27 cellular contexts compared by ENCODE assay signal in the genomic region with DNA sequence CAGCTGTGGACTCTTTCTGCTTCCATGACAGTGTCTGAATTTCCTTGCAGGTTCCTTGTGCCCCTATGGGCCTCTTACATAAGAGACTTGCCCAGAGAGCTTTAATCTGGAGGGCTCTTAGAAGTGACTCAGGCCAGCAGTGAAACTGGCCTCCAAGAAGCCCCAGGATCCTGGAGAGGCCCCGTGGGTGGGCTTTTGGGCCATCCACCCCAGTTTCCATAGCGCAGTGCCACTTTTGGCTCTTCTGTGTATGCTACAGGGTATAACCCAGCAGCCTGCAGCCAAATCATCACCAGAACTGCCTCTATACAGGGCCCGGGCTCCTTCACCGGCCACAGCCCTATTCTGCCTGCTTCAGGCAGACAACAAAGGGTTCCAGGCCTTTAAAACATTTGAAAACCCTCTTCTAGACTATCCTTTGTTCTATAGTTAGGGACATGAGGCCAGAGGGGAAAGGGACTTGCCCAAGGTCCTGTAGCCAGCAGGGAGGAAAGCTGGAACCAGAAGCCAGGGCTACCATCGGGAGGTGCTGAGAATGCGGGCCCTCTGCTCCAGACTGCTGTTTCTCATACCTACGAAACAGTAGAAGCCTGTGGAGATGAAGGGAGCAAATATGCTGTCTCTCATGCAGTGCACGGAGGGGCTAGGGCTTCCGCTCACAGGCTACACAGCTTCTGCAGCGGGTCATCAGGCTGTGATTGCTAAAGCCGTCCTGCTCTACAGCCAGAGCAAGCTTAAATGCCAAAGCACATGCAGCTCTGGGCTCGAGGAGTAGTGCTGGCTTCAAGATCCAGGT. TPM values are rescaled to one million over a fixed set of nuclear protein-coding genes. Genes with fewer than 3 reads are reported as not detected.
DNase-seq lines count a peak whose midpoint lies in the region; ATAC-seq, FAIRE-seq and TF ChIP-seq lines count a peak whose summit lies in the region.
"Had no signal": no experiment of that assay in that cellular context is flagged by ENCODE, and none has a peak within 500 bp of the region (broad histone marks: within the 10 kb centered on the region; RNA-seq: fewer than 3 reads in every experiment).

No MANE protein-coding gene starts in this region.

- TF ChIP-seq POLR2A in sigmoid colon (IDR thresholded peaks at IDR 0.05) (no peak), uterus (IDR thresholded peaks at IDR 0.05) (no peak), H54 (IDR thresholded peaks at IDR 0.05; ENCODE audit: low read depth, low read length) (no peak)

- peak in 1 of 8 donors; percentile 19 for ATAC-seq in heart right ventricle
- no peak for ATAC-seq in GM21515 (IDR thresholded peaks at IDR 0.05; ENCODE audit: unreplicated experiment)
- ATAC-seq: activated T-helper 17 cell treated with anti-CD3 and anti-CD28 coated beads, Interleukin-2, amount 50 U/mL, for 72 hours; foreskin keratinocyte; GM12878; HepG2; stimulated activated memory B cell treated with anti-CD40 and anti-IgM and Interleukin-4, amounts not matched to agents 10 μg/mL and 1 μg/mL and 100 μg/mL, for 72 hours had no signal

- intact Hi-C loops in heart right ventricle (cut with DNase I): no loop called here
- intact Hi-C loops in cardiac septum (cut with DNase I): no loop called here
- intact Hi-C loops in kidney (cut with DNase I): no loop called here
- intact Hi-C loops in sigmoid colon (cut with DNase I): no loop called here
- intact Hi-C loops in uterus (cut with DNase I; ENCODE audit: low total_unique reads): no loop called here

- peaks cover 10 to 57% (median 24%) of the 10 kb centered on the region in 9 donors for H3K4me1 ChIP-seq in heart right ventricle
- H3K4me1 ChIP-seq in kidney (ENCODE audit: control insufficient read depth in 1 of 2, insufficient read depth in 1 of 2, low read depth in 1 of 2, low read length in 2 of 2): no peaks in the 10 kb centered on the region
- H3K4me1 ChIP-seq in sigmoid colon: peaks cover 0 to 51% (median 35%) of the 10 kb centered on the region in 4 donors
- H3K4me1 ChIP-seq in uterus: peaks cover 6 to 16% of the 10 kb centered on the region in 2 donors
- H3K4me1 ChIP-seq: foreskin keratinocyte had no signal

- H3K27me3 ChIP-seq in heart right ventricle: no peaks in the 10 kb centered on the region
- no peaks in the 10 kb centered on the region for H3K27me3 ChIP-seq in sigmoid colon
- H3K27me3 ChIP-seq in uterus: no peaks in the 10 kb centered on the region
- H3K27me3 ChIP-seq: foreskin keratinocyte, hepatocyte had no signal

- TF ChIP-seq CTCF in heart right ventricle (IDR thresholded peaks at IDR 0.05) (no peak), kidney (IDR thresholded peaks at IDR 0.05; ENCODE audit: borderline replicate concordance, extremely low read depth, insufficient read depth) (no peak), sigmoid colon (IDR thresholded peaks at IDR 0.05) (no peak), uterus (IDR thresholded peaks at IDR 0.05) (no peak)

- H3K4me3 ChIP-seq in heart right ventricle (no peak overlapping the region), kidney (ENCODE audit: low read length in 2 of 2) (no peak overlapping the region), sigmoid colon (no peak overlapping the region), uterus (no peak overlapping the region)
- H3K4me3 ChIP-seq: GM12878, hepatocyte had no signal

- H3K27ac ChIP-seq in heart right ventricle: peak overlapping the region in 8 of 10 donors; percentile 1 to 81 (median 60)
- H3K27ac ChIP-seq in kidney (ENCODE audit: low read depth in 2 of 2, low read length in 2 of 2): no peak overlapping the region
- peak overlapping the region; percentile 63 to 95 (median 68) for H3K27ac ChIP-seq in sigmoid colon
- peak overlapping the region; percentile 53 to 95 for H3K27ac ChIP-seq in uterus
- H3K27ac ChIP-seq: foreskin keratinocyte, SK-N-MC had no signal

- DNase-seq in heart right ventricle (no peak), cardiac septum (ENCODE audit: low spot score) (no peak), kidney (peak; percentile 33), sigmoid colon (peak; percentile 68), uterus (no peak), dermis blood vessel endothelial cell (no peak), H54 (ENCODE audit: insufficient read length, low spot score) (no peak)
- DNase-seq: activated CD4-positive, alpha-beta memory T cell treated with anti-CD3 and anti-CD28 coated beads for 36 hours; activated CD8-positive, alpha-beta memory T cell treated with anti-CD3 and anti-CD28 coated beads, Interleukin-2, amount 50 U/mL, for 48 hours; activated naive CD8-positive, alpha-beta T cell treated with anti-CD3 and anti-CD28 coated beads for 36 hours; CD4-positive, CD25-positive, alpha-beta regulatory T cell; effector memory CD4-positive, alpha-beta T cell; foreskin keratinocyte; HFFc6; Karpas-422; NCI-H1436; NCI-H82; RPMI8226; stimulated activated CD4-positive, alpha-beta T cell treated with anti-CD3 and anti-CD28 coated beads, Interleukin-4, amount 100 ng/mL, for 4 hours had no signal

- peaks cover 0 to 37% (median 0%) of the 10 kb centered on the region in 9 donors for H3K36me3 ChIP-seq in heart right ventricle
- H3K36me3 ChIP-seq in kidney (ENCODE audit: control insufficient read depth in 1 of 2, insufficient read depth in 2 of 2, low read length in 2 of 2): no peaks in the 10 kb centered on the region
- no peaks in the 10 kb centered on the region for H3K36me3 ChIP-seq in sigmoid colon
- no peaks in the 10 kb centered on the region for H3K36me3 ChIP-seq in uterus

- no peak for TF ChIP-seq EP300 in sigmoid colon (IDR thresholded peaks at IDR 0.05)

- no peak overlapping the region for H3K9ac ChIP-seq in kidney (ENCODE audit: low read length in 2 of 2)

- H3K9me3 ChIP-seq in heart right ventricle (no peaks in the 10 kb centered on the region), kidney (ENCODE audit: control insufficient read depth in 1 of 2, low read length in 2 of 2) (no peaks in the 10 kb centered on the region), sigmoid colon (no peaks in the 10 kb centered on the region), uterus (no peaks in the 10 kb centered on the region)

- 90 to 93% methylated on average over 12 of the region's 12 CpGs for WGBS in heart right ventricle, 2 donors
- 86 to 95% methylated on average over 12 of the region's 12 CpGs for WGBS in sigmoid colon, 2 donors

- FAIRE-seq in kidney (lab: Jason Lieb, UNC): no peak
- no peak for FAIRE-seq in H54 (lab: Jason Lieb, UNC)
- FAIRE-seq: A204.1, GM12878, HepG2 had no signal

RNA-seq across cellular contexts. Expression of a gene that starts 18.0 kb away (rescaled TPM):
- total RNA-seq in heart right ventricle (10 to 100 TPM in 2 of 10 donors, 1 to 10 TPM in 8; 2.9 to 12.5 (median 5.9) TPM), cardiac septum (5.1 TPM), kidney (22.8 TPM), sigmoid colon (10 to 100 TPM; 19.3 to 45.7 (median 20.9) TPM), uterus (10 to 100 TPM; 26.1 to 82.6 (median 31.0) TPM), dermis blood vessel endothelial cell (15.0 and 29.4 TPM in 2 replicates)
- polyA plus RNA-seq in heart right ventricle (1 to 10 TPM; 1.8 to 5.7 TPM), kidney (ENCODE audit: insufficient read depth, low read depth, low replicate concordance) (3.1 TPM), sigmoid colon (1 to 10 TPM; 3.6 to 9.2 (median 3.9) TPM)
- polyA plus RNA-seq: CD4-positive, CD25-positive, alpha-beta regulatory T cell had no signal

Comparison
In these comparisons a context has a peak if more than half of its experiments do, and no peak if none do; other contexts are left out.
1. DNase-seq: peak in kidney (single experiment) and sigmoid colon (single experiment); none in heart right ventricle (0 of 2), cardiac septum (single experiment), uterus (0 of 2), dermis blood vessel endothelial cell (single experiment) and H54 (single experiment).
2. H3K27ac ChIP-seq: peak in heart right ventricle (8 of 10), sigmoid colon (4 of 4) and uterus (2 of 2); none in kidney (0 of 2).